In genomic region chr11:130828741-130829140, GRCh38 we compare ENCODE assay signal across 29 cellular contexts.
A peak's percentile ranks its signal among the peaks of the same experiment; 100 is the strongest.
DNase-seq lines count a peak whose midpoint lies in the region; ATAC-seq and TF ChIP-seq lines count a peak whose summit lies in the region.
"Had no signal": no experiment of that assay in that cellular context is flagged by ENCODE, and none has a peak within 500 bp of the region (broad histone marks: within the 10 kb centered on the region; RNA-seq: fewer than 3 reads in every experiment).

No MANE protein-coding gene starts in this region.

- no peak overlapping the region for H3K4me3 ChIP-seq in tibial artery
- H3K4me3 ChIP-seq: BLaER1 treated with 17β-estradiol and CSF1 and Interleukin-3, amounts not matched to agents 10 nM and 100 nM; lower lobe of right lung; skin epidermis; suprapubic skin; upper lobe of right lung had no signal

- peak overlapping the region; percentile 63 to 77 for H3K27ac ChIP-seq in tibial artery
- H3K27ac ChIP-seq: 22Rv1; BLaER1 treated with 17β-estradiol and CSF1 and Interleukin-3, amounts not matched to agents 10 nM and 100 nM; lower lobe of right lung; skin epidermis; suprapubic skin; upper lobe of right lung had no signal

- H3K9me3 Mint-ChIP-seq in activated CD8-positive, alpha-beta memory T cell treated with anti-CD3 and anti-CD28 coated beads, Interleukin-2, amount 10 ng/mL, durations not matched to agents 7 days and 5 days (ENCODE audit: low read depth), result no peaks in the 10 kb centered on the region
- H3K9me3 Mint-ChIP-seq: activated naive CD8-positive, alpha-beta T cell treated with anti-CD3 and anti-CD28 coated beads for 36 hours; H9; naive thymus-derived CD8-positive, alpha-beta T cell; stimulated activated naive B cell treated with anti-CD40 and anti-IgM and Interleukin-4, amounts not matched to agents 10 μg/mL and 1 μg/mL and 100 μg/mL, for 72 hours; T-cell had no signal

- H3K27me3 Mint-ChIP-seq in activated CD8-positive, alpha-beta memory T cell treated with anti-CD3 and anti-CD28 coated beads, Interleukin-2, amount 10 ng/mL, durations not matched to agents 7 days and 5 days, result peaks cover 11% of the 10 kb centered on the region

- no peaks in the 10 kb centered on the region for H3K9me3 ChIP-seq in tibial artery
- H3K9me3 ChIP-seq: BLaER1 treated with 17β-estradiol and CSF1 and Interleukin-3, amounts not matched to agents 10 nM and 100 nM; lower lobe of right lung; suprapubic skin; upper lobe of right lung had no signal

- ATAC-seq in activated CD8-positive, alpha-beta memory T cell treated with anti-CD3 and anti-CD28 coated beads, Interleukin-2, amount 10 ng/mL, durations not matched to agents 7 days and 5 days, result no peak
- ATAC-seq in left ventricle myocardium superior, result peak; percentile 29
- no peak for ATAC-seq in HG02798 (IDR thresholded peaks at IDR 0.05; ENCODE audit: poor library complexity, unreplicated experiment)
- ATAC-seq in esophagus mucosa, result no peak
- no peak for ATAC-seq in GM18870 (IDR thresholded peaks at IDR 0.05; ENCODE audit: unreplicated experiment)
- ATAC-seq: HepG2; lower lobe of right lung; naive thymus-derived CD8-positive, alpha-beta T cell; stimulated activated naive B cell treated with anti-CD40 and anti-IgM and Interleukin-4, amounts not matched to agents 10 μg/mL and 1 μg/mL and 100 μg/mL, for 72 hours; T-cell; upper lobe of right lung had no signal

- no peak for TF ChIP-seq CTCF in tibial artery (IDR thresholded peaks at IDR 0.05)

- H3K27ac Mint-ChIP-seq in activated CD8-positive, alpha-beta memory T cell treated with anti-CD3 and anti-CD28 coated beads, Interleukin-2, amount 10 ng/mL, durations not matched to agents 7 days and 5 days, result no peak overlapping the region
- H3K27ac Mint-ChIP-seq: activated naive CD8-positive, alpha-beta T cell treated with anti-CD3 and anti-CD28 coated beads for 36 hours; H9; naive thymus-derived CD8-positive, alpha-beta T cell; stimulated activated naive B cell treated with anti-CD40 and anti-IgM and Interleukin-4, amounts not matched to agents 10 μg/mL and 1 μg/mL and 100 μg/mL, for 72 hours; T-cell had no signal

- no peaks in the 10 kb centered on the region for H3K36me3 Mint-ChIP-seq in activated CD8-positive, alpha-beta memory T cell treated with anti-CD3 and anti-CD28 coated beads, Interleukin-2, amount 10 ng/mL, durations not matched to agents 7 days and 5 days
- H3K36me3 Mint-ChIP-seq: activated naive CD8-positive, alpha-beta T cell treated with anti-CD3 and anti-CD28 coated beads for 36 hours; naive thymus-derived CD8-positive, alpha-beta T cell; stimulated activated naive B cell treated with anti-CD40 and anti-IgM and Interleukin-4, amounts not matched to agents 10 μg/mL and 1 μg/mL and 100 μg/mL, for 72 hours; T-cell had no signal

- H3K4me1 Mint-ChIP-seq in activated CD8-positive, alpha-beta memory T cell treated with anti-CD3 and anti-CD28 coated beads, Interleukin-2, amount 10 ng/mL, durations not matched to agents 7 days and 5 days, result no peaks in the 10 kb centered on the region
- H3K4me1 Mint-ChIP-seq: activated naive CD8-positive, alpha-beta T cell treated with anti-CD3 and anti-CD28 coated beads for 36 hours; naive thymus-derived CD8-positive, alpha-beta T cell; stimulated activated naive B cell treated with anti-CD40 and anti-IgM and Interleukin-4, amounts not matched to agents 10 μg/mL and 1 μg/mL and 100 μg/mL, for 72 hours; T-cell had no signal

- intact Hi-C loops in left ventricle myocardium superior (cut with micrococcal nuclease), result no loop called here
- intact Hi-C loops in tibial artery (cut with DNase I; ENCODE audit: low total_unique reads), result loop anchor here (2.0 to 10.0 kb wide), 2 partner anchors 32 to 514 kb away; partner anchors contain the start of gene ZBTB44

- H3K4me3 Mint-ChIP-seq in activated CD8-positive, alpha-beta memory T cell treated with anti-CD3 and anti-CD28 coated beads, Interleukin-2, amount 10 ng/mL, durations not matched to agents 7 days and 5 days, result no peak overlapping the region
- H3K4me3 Mint-ChIP-seq: activated naive CD8-positive, alpha-beta T cell treated with anti-CD3 and anti-CD28 coated beads for 36 hours; H9; naive thymus-derived CD8-positive, alpha-beta T cell; stimulated activated naive B cell treated with anti-CD40 and anti-IgM and Interleukin-4, amounts not matched to agents 10 μg/mL and 1 μg/mL and 100 μg/mL, for 72 hours; T-cell had no signal

- DNase-seq in activated CD8-positive, alpha-beta memory T cell treated with anti-CD3 and anti-CD28 coated beads, Interleukin-2, amount 10 ng/mL, durations not matched to agents 7 days and 5 days, result peak; percentile 1
- no peak for DNase-seq in activated CD8-positive, alpha-beta memory T cell treated with anti-CD3 and anti-CD28 coated beads, Interleukin-2, amount 50 U/mL, for 48 hours
- peak; percentile 0 for DNase-seq in cerebellar cortex (ENCODE audit: low spot score)
- DNase-seq in left ventricle myocardium superior, result peak; percentile 53
- DNase-seq in tibial artery, result peak; percentile 44 to 81
- DNase-seq: activated CD4-positive, alpha-beta T cell treated with anti-CD3 and anti-CD28 coated beads for 48 hours; activated effector memory CD4-positive, alpha-beta T cell treated with anti-CD3 and anti-CD28 coated beads, Interleukin-2, amount 50 U/mL, for 16 hours; activated naive CD8-positive, alpha-beta T cell treated with anti-CD3 and anti-CD28 coated beads for 36 hours; DMS153; H9; Kasumi-1; lower lobe of right lung; naive thymus-derived CD8-positive, alpha-beta T cell; NCI-H2107; NCI-H345; NCI-H748 treated with DMSO at 0.1 percent for 48 hours; occipital lobe; RPMI8226; stimulated activated naive B cell treated with anti-CD40 and anti-IgM and Interleukin-4, amounts not matched to agents 10 μg/mL and 1 μg/mL and 100 μg/mL, for 72 hours; T-cell; upper lobe of right lung had no signal

- CTCF ChIA-PET in activated CD8-positive, alpha-beta memory T cell treated with anti-CD3 and anti-CD28 coated beads, Interleukin-2, amount 10 ng/mL, durations not matched to agents 7 days and 5 days (lab: Charles Lee), result interaction anchor here (0.9 to 2.6 kb wide), 3 partner anchors 19 to 391 kb away, joined by 3 to 17 read pairs (median 3); no protein-coding TSS in a partner anchor

- no peaks in the 10 kb centered on the region for H3K36me3 ChIP-seq in tibial artery
- H3K36me3 ChIP-seq: BLaER1 treated with 17β-estradiol and CSF1 and Interleukin-3, amounts not matched to agents 10 nM and 100 nM; lower lobe of right lung; suprapubic skin; upper lobe of right lung had no signal

- no peaks in the 10 kb centered on the region for H3K27me3 ChIP-seq in tibial artery
- H3K27me3 ChIP-seq: BLaER1 treated with 17β-estradiol and CSF1 and Interleukin-3, amounts not matched to agents 10 nM and 100 nM; upper lobe of right lung had no signal

- H3K4me1 ChIP-seq in tibial artery, result peaks cover 0 to 55% (median 43%) of the 10 kb centered on the region in 4 donors
- H3K4me1 ChIP-seq: BLaER1 treated with 17β-estradiol and CSF1 and Interleukin-3, amounts not matched to agents 10 nM and 100 nM had no signal
